ENCODE assay signal across 13 cellular contexts in genomic region chr17:40130352-40131042, GRCh38. TPM values are rescaled to one million over a fixed set of nuclear protein-coding genes. Genes with fewer than 3 reads are reported as not detected.
DNase-seq lines count a peak whose midpoint lies in the region; ATAC-seq and TF ChIP-seq lines count a peak whose summit lies in the region.
"Had no signal": no experiment of that assay in that cellular context is flagged by ENCODE, and none has a peak within 500 bp of the region (broad histone marks: within the 10 kb centered on the region; RNA-seq: fewer than 3 reads in every experiment).

No MANE protein-coding gene starts in this region.

- TF ChIP-seq POLR2A in erythroblast (IDR thresholded peaks at IDR 0.05; ENCODE audit: low read length): no peak

- ATAC-seq in CD8-positive, alpha-beta T cell: no peak
- ATAC-seq in HG02588 (IDR thresholded peaks at IDR 0.05; ENCODE audit: unreplicated experiment): no peak
- ATAC-seq: T-cell had no signal

- H3K27me3 ChIP-seq in CD8-positive, alpha-beta T cell (ENCODE audit: insufficient read depth, low read length): no peaks in the 10 kb centered on the region
- H3K27me3 ChIP-seq in cardiac muscle cell: no peaks in the 10 kb centered on the region
- no peaks in the 10 kb centered on the region for H3K27me3 ChIP-seq in osteoblast (ENCODE audit: insufficient read depth, low read length)
- H3K27me3 ChIP-seq in WERI-Rb-1 (ENCODE audit: insufficient read depth, low read depth, severe bottlenecking): no peaks in the 10 kb centered on the region

- H4K20me1 ChIP-seq in osteoblast (ENCODE audit: insufficient read depth, low read length): peaks cover 22% of the 10 kb centered on the region

- H3K27ac Mint-ChIP-seq in CD8-positive, alpha-beta T cell: peak overlapping the region; percentile 14

- H3K4me3 ChIP-seq in CD8-positive, alpha-beta T cell (ENCODE audit: low read depth, low read length): no peak overlapping the region
- H3K4me3 ChIP-seq in cardiac muscle cell (no peak overlapping the region), osteoblast (ENCODE audit: insufficient read depth, low read length) (no peak overlapping the region), WERI-Rb-1 (ENCODE audit: low read depth, low read length) (no peak overlapping the region)

- H3K4me1 ChIP-seq in CD8-positive, alpha-beta T cell (ENCODE audit: insufficient read depth, low read length): no peaks in the 10 kb centered on the region
- H3K4me1 ChIP-seq in cardiac muscle cell (ENCODE audit: low read depth) (no peaks in the 10 kb centered on the region), osteoblast (ENCODE audit: insufficient read depth, low read length) (no peaks in the 10 kb centered on the region)

- CTCF ChIA-PET in CD8-positive, alpha-beta T cell (lab: Charles Lee): interaction anchor here (1.0 to 1.5 kb wide), 2 partner anchors 103 to 115 kb away, joined by 3 to 4 read pairs; partner anchors contain the start of gene CSF3

- peaks cover 19% of the 10 kb centered on the region for H3K4me1 Mint-ChIP-seq in CD8-positive, alpha-beta T cell (ENCODE audit: low read depth)

- no peak overlapping the region for H2AFZ ChIP-seq in osteoblast (ENCODE audit: low read length)

- H3K36me3 Mint-ChIP-seq in CD8-positive, alpha-beta T cell: peaks cover 85% of the 10 kb centered on the region

- intact Hi-C loops in CD8-positive, alpha-beta T cell (cut with DNase I, micrococcal nuclease): no loop called here

- no peaks in the 10 kb centered on the region for H3K9me3 Mint-ChIP-seq in CD8-positive, alpha-beta T cell
- H3K9me3 Mint-ChIP-seq: T-cell had no signal

- no peak overlapping the region for H3K4me3 Mint-ChIP-seq in CD8-positive, alpha-beta T cell
- H3K4me3 Mint-ChIP-seq: T-cell had no signal

- POLR2A ChIA-PET in CD8-positive, alpha-beta T cell (lab: Charles Lee): interaction anchor here (0.9 kb wide), 1 partner anchor 10 kb away, joined by 4 read pairs; the partner anchor contains the start of gene CASC3

- no peaks in the 10 kb centered on the region for H3K9me3 ChIP-seq in CD8-positive, alpha-beta T cell (ENCODE audit: low read length)
- H3K9me3 ChIP-seq in cardiac muscle cell (ENCODE audit: low read depth) (no peaks in the 10 kb centered on the region), osteoblast (ENCODE audit: low read depth, low read length) (no peaks in the 10 kb centered on the region), WERI-Rb-1 (ENCODE audit: severe bottlenecking) (no peaks in the 10 kb centered on the region)

- H3K27ac ChIP-seq in CD8-positive, alpha-beta T cell (ENCODE audit: low read depth, low read length): no peak overlapping the region
- H3K27ac ChIP-seq in cardiac muscle cell (peak overlapping the region; percentile 17), osteoblast (ENCODE audit: low read depth, low read length) (peak overlapping the region; percentile 31), WERI-Rb-1 (no peak overlapping the region)

- no peak overlapping the region for H3K4me2 ChIP-seq in osteoblast (ENCODE audit: insufficient read depth, low read length)

- no peaks in the 10 kb centered on the region for H3K27me3 Mint-ChIP-seq in CD8-positive, alpha-beta T cell (ENCODE audit: low read depth)
- H3K27me3 Mint-ChIP-seq: T-cell had no signal

- DNase-seq in CD8-positive, alpha-beta T cell: no peak
- DNase-seq in SIG-M5 (lab: John Stamatoyannopoulos, UW): peak; percentile 80
- DNase-seq in cardiac muscle cell (ENCODE audit: low read depth in 1 of 2, low spot score in 1 of 2): peak in 1 of 2 donors; percentile 30
- DNase-seq in osteoblast (ENCODE audit: insufficient read length, low spot score, missing footprints): no peak
- DNase-seq in erythroblast (lab: John Stamatoyannopoulos, UW): no peak
- DNase-seq in WERI-Rb-1: no peak
- no peak for DNase-seq in stimulated activated naive CD4-positive, alpha-beta T cell (lab: John Stamatoyannopoulos, UW)
- DNase-seq: activated CD8-positive, alpha-beta memory T cell treated with anti-CD3 and anti-CD28 coated beads for 24 hours; NCI-H1417; NCI-H82; stimulated activated CD4-positive, alpha-beta T cell treated with anti-CD3 and anti-CD28 coated beads, Interleukin-2, amount 100 ng/mL, for 24 hours had no signal

- no peak for TF ChIP-seq CTCF in CD8-positive, alpha-beta T cell (IDR thresholded peaks at IDR 0.05)
- no peak for TF ChIP-seq CTCF in cardiac muscle cell (IDR thresholded peaks at IDR 0.05; ENCODE audit: low read depth, low read length)
- no peak for TF ChIP-seq CTCF in osteoblast (IDR thresholded peaks at IDR 0.05; ENCODE audit: extremely low read depth, low read depth, low read length)
- no peak for TF ChIP-seq CTCF in WERI-Rb-1 (IDR thresholded peaks at IDR 0.05; ENCODE audit: low read depth, low read length)

- H3K79me2 ChIP-seq in osteoblast (ENCODE audit: insufficient read depth, low read length): peaks cover 83% of the 10 kb centered on the region

- H3K36me3 ChIP-seq in CD8-positive, alpha-beta T cell (ENCODE audit: insufficient read depth, low read length): peaks cover 34% of the 10 kb centered on the region
- H3K36me3 ChIP-seq in cardiac muscle cell (peaks cover 78% of the 10 kb centered on the region), osteoblast (ENCODE audit: insufficient read depth, low read length) (peaks cover 95% of the 10 kb centered on the region), WERI-Rb-1 (peaks cover 98% of the 10 kb centered on the region)

RNA-seq across cellular contexts. Expression of gene MSL1, which starts 8.7 kb away (rescaled TPM):
- 10 to 100 TPM; 43.8 to 46.6 TPM for total RNA-seq in CD8-positive, alpha-beta T cell
- total RNA-seq in cardiac muscle cell (96.8 and 104 TPM in 2 replicates), osteoblast (53.3 and 60.1 TPM in 2 replicates)
- 27.3 and 33.2 TPM in 2 replicates for polyA plus RNA-seq in cardiac muscle cell

RNA-seq across cellular contexts. Expression of gene CASC3, which starts 9.8 kb away (rescaled TPM):
- 100 to 1,000 TPM; 187 to 198 TPM for total RNA-seq in CD8-positive, alpha-beta T cell
- total RNA-seq in cardiac muscle cell (32.5 and 49.9 TPM in 2 replicates), osteoblast (40.7 and 45.2 TPM in 2 replicates)
- 54.6 and 95.1 TPM in 2 replicates for polyA plus RNA-seq in cardiac muscle cell

RNA-seq across cellular contexts. Expression of gene NR1D1, which starts 30.1 kb away (rescaled TPM):
- 10 to 100 TPM; 24.1 to 25.6 TPM for total RNA-seq in CD8-positive, alpha-beta T cell
- total RNA-seq in cardiac muscle cell (1.2 and 3.7 TPM in 2 replicates), osteoblast (5.1 and 7.1 TPM in 2 replicates)
- polyA plus RNA-seq in cardiac muscle cell: 1.7 and 4.2 TPM in 2 replicates

RNA-seq across cellular contexts. Expression of gene RAPGEFL1, which starts 46.8 kb away (rescaled TPM):
- total RNA-seq in CD8-positive, alpha-beta T cell: 1 to 10 TPM; 8.8 to 9.2 TPM
- total RNA-seq in cardiac muscle cell: 7.1 and 12.2 TPM in 2 replicates
- polyA plus RNA-seq in cardiac muscle cell: 10.1 and 10.6 TPM in 2 replicates
- total RNA-seq in osteoblast: 1.4 and 2.1 TPM in 2 replicates

Comparison
In these comparisons a context has a peak if more than half of its experiments do, and no peak if none do; other contexts are left out.
1. H3K27ac ChIP-seq: peak in cardiac muscle cell (single experiment) and osteoblast (single experiment); none in CD8-positive, alpha-beta T cell (single experiment) and WERI-Rb-1 (single experiment).